Comparison of ENCODE assay signal across 1 cellular context in genomic region chr6:42744351-42744890, GRCh38.
TF ChIP-seq lines count a peak whose summit lies in the region.

No MANE protein-coding gene starts in this region.

TF ChIP-seq in HepG2, 621 proteins besides CTCF, POLR2A, EP300 and RAD21:
- TF ChIP-seq ZNF253 (CRISPR knock-in tag; IDR thresholded peaks at IDR 0.05; ENCODE audit: borderline replicate concordance) = no peak
- TF ChIP-seq ZNF260 (CRISPR knock-in tag; IDR thresholded peaks at IDR 0.05; ENCODE audit: borderline replicate concordance, low read depth) = no peak
- no peak for TF ChIP-seq GPBP1L1 (CRISPR knock-in tag; IDR thresholded peaks at IDR 0.05)
- no peak for TF ChIP-seq ZKSCAN5 (CRISPR knock-in tag; IDR thresholded peaks at IDR 0.05)
- TF ChIP-seq CREB3 (CRISPR knock-in tag; IDR thresholded peaks at IDR 0.05) = no peak
- TF ChIP-seq POGZ (CRISPR knock-in tag; IDR thresholded peaks at IDR 0.05) = no peak
- TF ChIP-seq ZNF569 (CRISPR knock-in tag; IDR thresholded peaks at IDR 0.05; ENCODE audit: borderline replicate concordance) = no peak
- no peak for TF ChIP-seq ATF7 (IDR thresholded peaks at IDR 0.05)
- TF ChIP-seq ATF7 (CRISPR knock-in tag; IDR thresholded peaks at IDR 0.05) = no peak
- no peak for TF ChIP-seq ZBTB49 (CRISPR knock-in tag; IDR thresholded peaks at IDR 0.05; ENCODE audit: borderline replicate concordance)
- no peak for TF ChIP-seq JUN (CRISPR knock-in tag; IDR thresholded peaks at IDR 0.05)
- TF ChIP-seq REPIN1 (CRISPR knock-in tag; IDR thresholded peaks at IDR 0.05; ENCODE audit: borderline replicate concordance, low read depth) = no peak
- no peak for TF ChIP-seq NFE2 (CRISPR knock-in tag; IDR thresholded peaks at IDR 0.05)
- no peak for TF ChIP-seq ZBED4 (CRISPR knock-in tag; IDR thresholded peaks at IDR 0.05; ENCODE audit: borderline replicate concordance)
- TF ChIP-seq JARID2 (CRISPR knock-in tag; IDR thresholded peaks at IDR 0.05; ENCODE audit: insufficient replicate concordance) = no peak
- no peak for TF ChIP-seq RFX5 (IDR thresholded peaks at IDR 0.05; ENCODE audit: low read depth, low read length)
- TF ChIP-seq JDP2 (CRISPR knock-in tag; IDR thresholded peaks at IDR 0.05; ENCODE audit: borderline replicate concordance) = no peak
TF ChIP-seq in HepG2: peak in this region for 0.
